10 cellular contexts compared by ENCODE assay signal in genomic region chr17:3961564-3962047, GRCh38. TPM values are rescaled to one million over a fixed set of nuclear protein-coding genes. Genes with fewer than 3 reads are reported as not detected.
DNase-seq lines count a peak whose midpoint lies in the region; ATAC-seq and TF ChIP-seq lines count a peak whose summit lies in the region.
"Had no signal": no experiment of that assay in that cellular context is flagged by ENCODE, and none has a peak within 500 bp of the region (broad histone marks: within the 10 kb centered on the region; RNA-seq: fewer than 3 reads in every experiment).

No MANE protein-coding gene starts in this region.

- H3K4me3 ChIP-seq in GM08714 (ENCODE audit: low read length) (peak overlapping the region; percentile 67; the same call in 1 of the 2 replicates), mucosa of descending colon (no peak overlapping the region)
- H3K4me3 ChIP-seq: cardiac muscle cell had no signal

- H3K4me3 Mint-ChIP-seq in activated B cell treated with CpG ODN at 0.5 μM for 24 hours, result peak overlapping the region; percentile 89

- TF ChIP-seq CTCF in activated B cell treated with CpG ODN at 0.5 μM for 24 hours (IDR thresholded peaks at IDR 0.05) (no peak), mucosa of descending colon (IDR thresholded peaks at IDR 0.05) (no peak)

- POLR2A ChIA-PET in activated B cell treated with CpG ODN at 0.5 μM for 24 hours (lab: Charles Lee), result interaction anchor here (0.6 to 10.9 kb wide), 13 partner anchors 9 to 265 kb away, joined by 3 to 311 read pairs (median 4); partner anchors contain the start of genes CYB5D2, P2RX1 and ZZEF1

- CTCF ChIA-PET in activated B cell treated with CpG ODN at 0.5 μM for 24 hours (lab: Charles Lee), result interaction anchor here (0.7 to 2.9 kb wide), 7 partner anchors 27 to 116 kb away, joined by 3 to 14 read pairs (median 6); partner anchors contain the start of gene NCBP3

- H3K9me3 Mint-ChIP-seq in activated B cell treated with CpG ODN at 0.5 μM for 24 hours, result no peaks in the 10 kb centered on the region

- intact Hi-C loops in activated B cell treated with CpG ODN at 0.5 μM for 24 hours (cut with micrococcal nuclease), result loop anchor here (1.0 to 5.0 kb wide), 4 partner anchors 11 to 986 kb away; partner anchors contain the start of genes NCBP3 and PFN1
- intact Hi-C loops in mucosa of descending colon (cut with DNase I, micrococcal nuclease), result no loop called here

- H3K9me3 ChIP-seq in mucosa of descending colon, result no peaks in the 10 kb centered on the region

- H3K4me1 Mint-ChIP-seq in activated B cell treated with CpG ODN at 0.5 μM for 24 hours, result peaks cover 82% of the 10 kb centered on the region

- peak overlapping the region; percentile 88 for H3K27ac Mint-ChIP-seq in activated B cell treated with CpG ODN at 0.5 μM for 24 hours

- no peaks in the 10 kb centered on the region for H3K27me3 Mint-ChIP-seq in activated B cell treated with CpG ODN at 0.5 μM for 24 hours

- H3K36me3 ChIP-seq in mucosa of descending colon (ENCODE audit: low read depth), result no peaks in the 10 kb centered on the region
- H3K36me3 ChIP-seq: cardiac muscle cell had no signal

- peaks cover 52% of the 10 kb centered on the region for H3K36me3 Mint-ChIP-seq in activated B cell treated with CpG ODN at 0.5 μM for 24 hours (ENCODE audit: low read depth)

- peak; percentile 60 for DNase-seq in activated B cell treated with CpG ODN at 0.5 μM for 24 hours
- peak; percentile 60 to 86 (median 72) for DNase-seq in mucosa of descending colon
- no peak for DNase-seq in ecto neural progenitor cell (ENCODE audit: low spot score)
- DNase-seq in NCI-H748 treated with DMSO at 0.1 percent for 48 hours (lab: John Stamatoyannopoulos, UW), result no peak
- DNase-seq in HuH-7 (ENCODE audit: low spot score), result no peak

- H3K4me1 ChIP-seq in mucosa of descending colon (ENCODE audit: low read depth), result peaks cover 61% of the 10 kb centered on the region

- ATAC-seq in HG02759 (IDR thresholded peaks at IDR 0.05; ENCODE audit: unreplicated experiment) (peak; percentile 42), activated B cell treated with CpG ODN at 0.5 μM for 24 hours (ENCODE audit: low read depth) (peak; percentile 57), mucosa of descending colon (peak; percentile 15), GM21515 (IDR thresholded peaks at IDR 0.05; ENCODE audit: unreplicated experiment) (no peak)

RNA-seq across cellular contexts. Expression of gene ATP2A3, which starts 2.6 kb away (rescaled TPM):
- total RNA-seq in activated B cell treated with CpG ODN at 0.5 μM for 24 hours, result 458 and 541 TPM in 2 replicates
- 100 to 1,000 TPM in 2 of 3 donors, 10 to 100 TPM in 1; 72.8 to 253 (median 247) TPM for total RNA-seq in mucosa of descending colon

RNA-seq across cellular contexts. Expression of gene P2RX1, which starts 45.3 kb away (rescaled TPM):
- total RNA-seq in activated B cell treated with CpG ODN at 0.5 μM for 24 hours (22.0 and 26.0 TPM in 2 replicates), mucosa of descending colon (1 to 10 TPM; 2.5 to 4.9 (median 3.5) TPM)
- total RNA-seq: renal cortical epithelial cell had no signal

Comparison
In these comparisons a context has a peak if more than half of its experiments do, and no peak if none do; other contexts are left out.
1. DNase-seq: peak in activated B cell treated with CpG ODN at 0.5 μM for 24 hours (single experiment) and mucosa of descending colon (3 of 3); none in ecto neural progenitor cell (single experiment), NCI-H748 treated with DMSO at 0.1 percent for 48 hours (single experiment) and HuH-7 (single experiment).